In genomic region chr2:46519265-46519664, GRCh38 we compare ENCODE assay signal across 21 cellular contexts. TPM values are rescaled to one million over a fixed set of nuclear protein-coding genes. Genes with fewer than 3 reads are reported as not detected.
"Had no signal": no experiment of that assay in that cellular context is flagged by ENCODE, and none has a peak within 500 bp of the region (broad histone marks: within the 10 kb centered on the region; RNA-seq: fewer than 3 reads in every experiment).

No MANE protein-coding gene starts in this region.

- H3K36me3 ChIP-seq: neutrophil, right lobe of liver, stomach, thoracic aorta had no signal

- ATAC-seq: left colon; naive thymus-derived CD4-positive, alpha-beta T cell; stimulated activated naive B cell treated with anti-CD40 and anti-IgM and Interleukin-4, amounts not matched to agents 10 μg/mL and 1 μg/mL and 100 μg/mL, for 72 hours had no signal

- H3K27me3 ChIP-seq: neutrophil, right lobe of liver, stomach, transverse colon had no signal

- H3K9me3 ChIP-seq: neutrophil had no signal

- DNase-seq: effector CD4-positive, alpha-beta T cell; endodermal cell; erythroblast; foreskin melanocyte; left colon; mammary epithelial cell; naive thymus-derived CD4-positive, alpha-beta T cell; nephron progenitor cell; retina; stimulated activated CD4-positive, alpha-beta T cell treated with anti-CD3 and anti-CD28 coated beads, Interleukin-15, amount 100 ng/mL, for 24 hours; stimulated activated CD4-positive, alpha-beta T cell treated with anti-CD3 and anti-CD28 coated beads, Interleukin-1b, Interleukin-23, amount 100 ng/mL, for 48 hours; stimulated activated CD4-positive, alpha-beta T cell treated with anti-CD3 and anti-CD28 coated beads, Interleukin-4, amount 100 ng/mL, for 24 hours; stimulated activated naive B cell treated with anti-CD40 and anti-IgM and Interleukin-4, amounts not matched to agents 10 μg/mL and 1 μg/mL and 100 μg/mL, for 72 hours; stomach; transverse colon had no signal

- H3K4me3 ChIP-seq: psoas muscle, right lobe of liver, stomach, thoracic aorta, transverse colon had no signal

- H3K27ac ChIP-seq: neutrophil, psoas muscle, right lobe of liver, thoracic aorta had no signal

RNA-seq across cellular contexts. Expression of gene TMEM247, which starts 39.9 kb away (rescaled TPM):
- polyA plus RNA-seq: endothelial cell of umbilical vein; liver; mammary epithelial cell; naive thymus-derived CD4-positive, alpha-beta T cell; psoas muscle; stomach had no signal
